Comparison of ENCODE assay signal across 12 cellular contexts in genomic region chr12:1915082-1915968, GRCh38. TPM values are rescaled to one million over a fixed set of nuclear protein-coding genes. Genes with fewer than 3 reads are reported as not detected.
DNase-seq lines count a peak whose midpoint lies in the region; ATAC-seq and TF ChIP-seq lines count a peak whose summit lies in the region.
"Had no signal": no experiment of that assay in that cellular context is flagged by ENCODE, and none has a peak within 500 bp of the region (broad histone marks: within the 10 kb centered on the region; RNA-seq: fewer than 3 reads in every experiment).

No MANE protein-coding gene starts in this region.

- no peak for ATAC-seq in memory B cell (ENCODE audit: low read depth)
- no peak for ATAC-seq in GM21825 (IDR thresholded peaks at IDR 0.05; ENCODE audit: unreplicated experiment)
- ATAC-seq: body of pancreas, psoas muscle had no signal

- H3K4me3 Mint-ChIP-seq in memory B cell, result peak overlapping the region; percentile 43

- H3K27me3 Mint-ChIP-seq in memory B cell, result peaks cover 14% of the 10 kb centered on the region

- H4K20me1 ChIP-seq in PC-9 (ENCODE audit: insufficient read depth), result no peaks in the 10 kb centered on the region

- intact Hi-C loops in PC-9 (cut with micrococcal nuclease; ENCODE audit: unreplicated experiment), result no loop called here

- no peaks in the 10 kb centered on the region for H3F3A ChIP-seq in PC-9 (ENCODE audit: insufficient read depth, low read depth)

- no peak for TF ChIP-seq CTCF in PC-9 (conservative IDR thresholded peaks at IDR 0.05)

- no peak overlapping the region for H3K4me2 ChIP-seq in PC-9

- H3K27ac ChIP-seq in PC-9, result no peak overlapping the region
- H3K27ac ChIP-seq: body of pancreas, heart right ventricle, psoas muscle had no signal

- BruUV-seq in PC-9 (replicated peaks; lab: Mats Ljungman, UMichigan), result no TSS peak

- no peaks in the 10 kb centered on the region for H3K9me2 ChIP-seq in PC-9 (ENCODE audit: insufficient read depth)

- peaks cover 25% of the 10 kb centered on the region for H3K4me1 Mint-ChIP-seq in memory B cell

- peaks cover 63% of the 10 kb centered on the region for H3K27me3 ChIP-seq in PC-9 (ENCODE audit: insufficient read depth, low read depth)
- H3K27me3 ChIP-seq: body of pancreas had no signal

- no peak overlapping the region for H2AFZ ChIP-seq in PC-9

- in situ Hi-C loops in ACHN (cut with HindIII; ENCODE audit: low pct_ligation_motif_present, low pct_unique_long_range_greater_than_20kb, low sequenced_read_pairs), result no loop called here

- no peaks in the 10 kb centered on the region for H3K9me3 ChIP-seq in PC-9 (ENCODE audit: insufficient read depth, low read depth)
- H3K9me3 ChIP-seq: body of pancreas, heart right ventricle, psoas muscle had no signal

- peaks cover 8% of the 10 kb centered on the region for H3K36me3 Mint-ChIP-seq in memory B cell

- H3K4me1 ChIP-seq in PC-9 (replicated peaks; ENCODE audit: insufficient read depth), result 0 out of 2 replicates have a peak, but pooled peaks cover 4% of the 10 kb centered on the region
- H3K4me1 ChIP-seq: body of pancreas had no signal

- H3K36me3 ChIP-seq in PC-9 (ENCODE audit: low read depth), result no peaks in the 10 kb centered on the region
- H3K36me3 ChIP-seq: heart right ventricle had no signal

- no peak overlapping the region for H3K4me3 ChIP-seq in PC-9
- H3K4me3 ChIP-seq: body of pancreas, heart right ventricle, psoas muscle had no signal

- peak; percentile 45 to 69 for DNase-seq in AML-193 (lab: John Stamatoyannopoulos, UW)
- peak in 74 of 76 experiments; percentile 63 to 93 (median 82) for DNase-seq in HUDEP-2 (lab: John Stamatoyannopoulos, UW; ENCODE audit: unreplicated experiment in 76 of 76)
- peak; percentile 35 to 45 for DNase-seq in activated T-cell treated with anti-CD3 and anti-CD28 coated beads, Interleukin-2, amount 50 U/mL, for 48 hours
- DNase-seq in memory B cell (ENCODE audit: low spot score in 2 of 2), result no peak
- no peak for DNase-seq in COLO668 (lab: John Stamatoyannopoulos, UW; ENCODE audit: unreplicated experiment)
- DNase-seq in PC-9, result no peak
- DNase-seq in ACHN, result no peak
- DNase-seq: heart right ventricle, psoas muscle, SHP77 had no signal

- peaks cover 2% of the 10 kb centered on the region for H3K9me3 Mint-ChIP-seq in memory B cell

- POLR2A ChIA-PET in PC-9 (lab: Charles Lee; ENCODE audit: unreplicated experiment), result no interaction called here

- H3K27ac Mint-ChIP-seq in memory B cell, result peak overlapping the region; percentile 21

- CTCF ChIA-PET in PC-9 (lab: Charles Lee), result no interaction called here

- H3K79me2 ChIP-seq in PC-9 (ENCODE audit: low read depth), result no peaks in the 10 kb centered on the region

RNA-seq across cellular contexts. Expression of gene CACNA2D4, which starts 3.1 kb away (rescaled TPM):
- total RNA-seq in PC-9 (2021), result 0.45 TPM in 1 of 2 replicates, not detected in the other

Comparison
In these comparisons a context has a peak if more than half of its experiments do, and no peak if none do; other contexts are left out.
1. DNase-seq: peak in AML-193 (2 of 2), HUDEP-2 (74 of 76) and activated T-cell treated with anti-CD3 and anti-CD28 coated beads, Interleukin-2, amount 50 U/mL, for 48 hours (2 of 2); none in memory B cell (0 of 2), COLO668 (single experiment), PC-9 (0 of 2) and ACHN (single experiment).